ENCODE assay signal across 8 cellular contexts in the genomic region with DNA sequence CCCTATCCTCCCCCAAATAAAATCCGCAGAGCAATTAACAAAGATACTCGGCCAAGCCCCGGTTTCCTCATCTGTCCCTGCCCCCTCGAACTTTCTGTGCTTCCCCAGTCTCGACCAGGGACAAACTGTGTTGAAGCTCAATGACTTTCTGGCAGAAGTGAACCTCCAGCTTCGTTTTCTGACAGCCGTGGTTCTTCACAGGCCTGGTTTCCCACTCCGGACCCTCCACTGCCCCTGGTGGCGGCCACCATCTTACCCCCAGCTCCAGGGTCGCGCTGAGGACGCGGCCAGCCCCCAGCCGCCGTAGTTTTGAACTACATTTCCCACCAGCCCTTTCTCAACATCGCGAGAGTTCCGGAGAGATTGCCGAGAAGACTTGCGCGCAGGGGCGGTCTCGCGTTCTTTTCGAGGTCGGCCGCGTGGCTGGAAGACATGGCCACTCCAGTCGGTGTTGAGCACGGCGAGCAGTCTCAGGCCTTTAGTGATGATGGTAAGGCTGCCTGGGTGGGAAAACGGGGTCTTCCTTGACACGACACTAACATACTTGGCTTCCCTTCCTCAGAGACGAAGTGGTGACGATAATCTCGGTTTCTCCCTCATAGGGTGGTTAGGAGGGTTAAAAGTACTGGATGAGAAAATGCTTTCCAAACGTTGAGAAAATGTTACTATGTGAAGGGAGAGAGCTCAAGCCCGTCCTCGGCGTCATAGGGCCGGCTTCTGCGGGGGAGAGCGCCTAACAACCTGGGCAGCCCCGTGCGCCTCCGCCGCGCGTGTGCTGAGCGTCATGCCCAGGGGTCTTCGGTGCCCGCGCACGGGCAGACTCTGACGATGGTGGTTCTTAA. TPM values are rescaled to one million over a fixed set of nuclear protein-coding genes. Genes with fewer than 3 reads are reported as not detected.
DNase-seq lines count a peak whose midpoint lies in the region; ATAC-seq, FAIRE-seq and TF ChIP-seq lines count a peak whose summit lies in the region.

No MANE protein-coding gene starts in this region.

- H3K36me3 Mint-ChIP-seq in endothelial cell (ENCODE audit: low read depth, unreplicated experiment), result peaks cover 10% of the 10 kb centered on the region

- peak; percentile 88 for ATAC-seq in GM21423 (IDR thresholded peaks at IDR 0.05; ENCODE audit: unreplicated experiment)

- no peaks in the 10 kb centered on the region for H3K9me3 Mint-ChIP-seq in endothelial cell (ENCODE audit: unreplicated experiment)

- peaks cover 14% of the 10 kb centered on the region for H3K4me1 ChIP-seq in HUES48 (ENCODE audit: control insufficient read depth, insufficient read depth, low read length)
- peaks cover 2% of the 10 kb centered on the region for H3K4me1 ChIP-seq in NT2/D1 (ENCODE audit: insufficient read depth, insufficient read length)

- H3K9me3 ChIP-seq in HUES48 (ENCODE audit: control insufficient read depth, insufficient read depth, low read length) (no peaks in the 10 kb centered on the region), NT2/D1 (ENCODE audit: insufficient read depth, low read length) (no peaks in the 10 kb centered on the region)

- H3K27me3 Mint-ChIP-seq in endothelial cell (ENCODE audit: unreplicated experiment), result peaks cover 5% of the 10 kb centered on the region

- H3K4me3 ChIP-seq in HUES48 (ENCODE audit: low read depth, low read length), result peak overlapping the region; percentile 91
- peak overlapping the region; percentile 98 for H3K4me3 ChIP-seq in NT2/D1 (ENCODE audit: insufficient read length, low read depth)

- H3K36me3 ChIP-seq in HUES48 (ENCODE audit: control insufficient read depth, insufficient read depth, low read length), result peaks cover 39% of the 10 kb centered on the region
- H3K36me3 ChIP-seq in NT2/D1 (ENCODE audit: insufficient read depth, insufficient read length, low read length), result peaks cover 46% of the 10 kb centered on the region

- peak overlapping the region; percentile 97 for H3K27ac Mint-ChIP-seq in endothelial cell (ENCODE audit: unreplicated experiment)

- FAIRE-seq in D721Med (lab: Jason Lieb, UNC), result no peak

- peaks cover 22% of the 10 kb centered on the region for H3K4me1 Mint-ChIP-seq in endothelial cell (ENCODE audit: unreplicated experiment)

- peak overlapping the region; percentile 68 for H3K27ac ChIP-seq in HUES48 (ENCODE audit: low read depth, low read length)

- TF ChIP-seq CTCF in D721Med (IDR thresholded peaks at IDR 0.05; ENCODE audit: insufficient read depth, missing control alignments) (peak; percentile 43), endothelial cell (IDR thresholded peaks at IDR 0.05; ENCODE audit: unreplicated experiment) (peak; percentile 66)

- H3K9ac ChIP-seq in HUES48 (ENCODE audit: low read depth, low read length) (peak overlapping the region; percentile 97), NT2/D1 (ENCODE audit: insufficient read length, low read depth) (peak overlapping the region; percentile 99)

- no peak for DNase-seq in D721Med (ENCODE audit: insufficient read length, low spot score)
- peak; percentile 95 for DNase-seq in NT2/D1 (ENCODE audit: low read depth, low spot score)
- peak; percentile 92 for DNase-seq in activated CD8-positive, alpha-beta memory T cell treated with anti-CD3 and anti-CD28 coated beads, Interleukin-2, amount 50 U/mL, for 4 hours
- peak; percentile 99 for DNase-seq in endothelial cell (ENCODE audit: low spot score)
- DNase-seq in midbrain (lab: John Stamatoyannopoulos, UW), result peak; percentile 92
- peak; percentile 90 for DNase-seq in stimulated activated CD8-positive, alpha-beta memory T cell treated with anti-CD3 and anti-CD28 coated beads, Interleukin-15, amount 100 ng/mL, for 48 hours (ENCODE audit: low read depth in 2 of 2)

- no peaks in the 10 kb centered on the region for H3K27me3 ChIP-seq in HUES48 (ENCODE audit: control insufficient read depth, insufficient read depth, low read length)
- no peaks in the 10 kb centered on the region for H3K27me3 ChIP-seq in NT2/D1 (ENCODE audit: insufficient read depth, insufficient read length)

- H3K4me3 Mint-ChIP-seq in endothelial cell (ENCODE audit: unreplicated experiment), result peak overlapping the region; percentile 99

RNA-seq across cellular contexts. Expression of a gene that starts 17.7 kb away (rescaled TPM):
- 0.54 TPM for total RNA-seq in endothelial cell (ENCODE audit: unreplicated experiment)

RNA-seq across cellular contexts. Expression of a gene that starts 20.1 kb away (rescaled TPM):
- 0.51 TPM for total RNA-seq in endothelial cell (ENCODE audit: unreplicated experiment)

RNA-seq across cellular contexts. Expression of a gene that starts 28.1 kb away (rescaled TPM):
- 2.2 TPM for total RNA-seq in endothelial cell (ENCODE audit: unreplicated experiment)

RNA-seq across cellular contexts. Expression of a gene that starts 56.4 kb away (rescaled TPM):
- total RNA-seq in endothelial cell (ENCODE audit: unreplicated experiment), result 39.3 TPM
